ENCODE assay signal across 9 cellular contexts in genomic region chr15:88246081-88246480, GRCh38. TPM values are rescaled to one million over a fixed set of nuclear protein-coding genes. Genes with fewer than 3 reads are reported as not detected.
"Had no signal": no experiment of that assay in that cellular context is flagged by ENCODE, and none has a peak within 500 bp of the region (broad histone marks: within the 10 kb centered on the region; RNA-seq: fewer than 3 reads in every experiment).

No MANE protein-coding gene starts in this region.

- H3K36me3 ChIP-seq: left ventricle myocardium inferior, prostate gland, right atrium auricular region, tibial nerve had no signal

- H3K4me3 ChIP-seq: left ventricle myocardium inferior, prostate gland, right atrium auricular region had no signal

- H3K27ac ChIP-seq: left ventricle myocardium inferior, prostate gland, right atrium auricular region had no signal

- H3K27me3 ChIP-seq: right atrium auricular region, tibial nerve had no signal

- H3K9me3 ChIP-seq: left ventricle myocardium inferior, prostate gland, right atrium auricular region, tibial nerve had no signal

RNA-seq across cellular contexts. Expression of gene NTRK3, which starts 10.5 kb away (rescaled TPM):
- total RNA-seq: activated CD4-positive, alpha-beta memory T cell treated with anti-CD3 and anti-CD28 coated beads, Interleukin-2, amount 10 ng/mL, durations not matched to agents 7 days and 5 days; endothelial cell of umbilical vein; mammary epithelial cell; naive thymus-derived CD8-positive, alpha-beta T cell; osteocyte had no signal
- polyA plus RNA-seq: endothelial cell of umbilical vein; mammary epithelial cell; naive thymus-derived CD8-positive, alpha-beta T cell had no signal
